In genomic region chr1:109423498-109423897, GRCh38 we compare ENCODE assay signal across 14 cellular contexts. TPM values are rescaled to one million over a fixed set of nuclear protein-coding genes. Genes with fewer than 3 reads are reported as not detected.
DNase-seq lines count a peak whose midpoint lies in the region; ATAC-seq and TF ChIP-seq lines count a peak whose summit lies in the region.
"Had no signal": no experiment of that assay in that cellular context is flagged by ENCODE, and none has a peak within 500 bp of the region (broad histone marks: within the 10 kb centered on the region; RNA-seq: fewer than 3 reads in every experiment).

No MANE protein-coding gene starts in this region.

- peaks cover 27% of the 10 kb centered on the region; the same call in 1 of the 2 replicates for H3K36me3 ChIP-seq in KMS-11 (ENCODE audit: insufficient read depth)

- POLR2A ChIA-PET in activated CD4-positive, alpha-beta T cell treated with anti-CD3 and anti-CD28 coated beads, Interleukin-2, amount 10 ng/mL, durations not matched to agents 7 days and 5 days (lab: Charles Lee), result interaction anchor here (0.6 kb wide), 1 partner anchor 190 kb away, joined by 3 read pairs; no protein-coding TSS in a partner anchor

- H3K79me2 ChIP-seq in KMS-11 (ENCODE audit: insufficient read depth, low read depth), result peaks cover 83% of the 10 kb centered on the region

- H3K9me3 Mint-ChIP-seq in activated CD4-positive, alpha-beta T cell treated with anti-CD3 and anti-CD28 coated beads, Interleukin-2, amount 10 ng/mL, durations not matched to agents 7 days and 5 days, result no peaks in the 10 kb centered on the region
- no peaks in the 10 kb centered on the region for H3K9me3 Mint-ChIP-seq in activated naive CD8-positive, alpha-beta T cell treated with anti-CD3 and anti-CD28 coated beads, Interleukin-2, amount 50 U/mL, for 24 hours
- no peaks in the 10 kb centered on the region for H3K9me3 Mint-ChIP-seq in progenitor cell of endocrine pancreas (ENCODE audit: low read depth)

- no peak overlapping the region for H3K27ac ChIP-seq in KMS-11
- H3K27ac ChIP-seq: tibial artery had no signal

- H3K27me3 Mint-ChIP-seq in activated CD4-positive, alpha-beta T cell treated with anti-CD3 and anti-CD28 coated beads, Interleukin-2, amount 10 ng/mL, durations not matched to agents 7 days and 5 days, result no peaks in the 10 kb centered on the region
- H3K27me3 Mint-ChIP-seq in activated naive CD8-positive, alpha-beta T cell treated with anti-CD3 and anti-CD28 coated beads, Interleukin-2, amount 50 U/mL, for 24 hours, result no peaks in the 10 kb centered on the region
- no peaks in the 10 kb centered on the region for H3K27me3 Mint-ChIP-seq in progenitor cell of endocrine pancreas

- peaks cover 41% of the 10 kb centered on the region for H3K36me3 Mint-ChIP-seq in activated CD4-positive, alpha-beta T cell treated with anti-CD3 and anti-CD28 coated beads, Interleukin-2, amount 10 ng/mL, durations not matched to agents 7 days and 5 days (ENCODE audit: low read depth)
- H3K36me3 Mint-ChIP-seq in activated naive CD8-positive, alpha-beta T cell treated with anti-CD3 and anti-CD28 coated beads, Interleukin-2, amount 50 U/mL, for 24 hours (ENCODE audit: low read depth), result peaks cover 46% of the 10 kb centered on the region
- peaks cover 7% of the 10 kb centered on the region for H3K36me3 Mint-ChIP-seq in progenitor cell of endocrine pancreas (ENCODE audit: insufficient read depth)

- DNase-seq in activated CD4-positive, alpha-beta T cell treated with anti-CD3 and anti-CD28 coated beads, Interleukin-2, amount 10 ng/mL, durations not matched to agents 7 days and 5 days, result no peak
- DNase-seq in activated CD4-positive, alpha-beta T cell treated with anti-CD3 and anti-CD28 coated beads, Interleukin-2, amount 50 U/mL, for 1 hour, result no peak
- no peak for DNase-seq in activated naive CD8-positive, alpha-beta T cell treated with anti-CD3 and anti-CD28 coated beads, Interleukin-2, amount 50 U/mL, for 24 hours
- DNase-seq in progenitor cell of endocrine pancreas (ENCODE audit: low spot score, unreplicated experiment), result no peak
- no peak for DNase-seq in dedifferentiated amniotic fluid mesenchymal stem cell (ENCODE audit: extremely low spot score)
- no peak for DNase-seq in stimulated activated CD4-positive, alpha-beta T cell treated with anti-CD3 and anti-CD28 coated beads, Interleukin-1b, Interleukin-23, amount 100 ng/mL, for 48 hours
- no peak for DNase-seq in retina
- DNase-seq: cerebellar nuclear complex; NCI-H2029; NCI-H774; SIG-M5; stimulated activated CD4-positive, alpha-beta T cell treated with anti-CD3 and anti-CD28 coated beads, Interleukin-12 subunit alpha, Interleukin-12 subunit beta, amount 100 ng/mL, for 4 hours; tibial artery had no signal

- H3K4me1 ChIP-seq in KMS-11 (ENCODE audit: low read depth, poor library complexity, severe bottlenecking), result peaks cover 33% of the 10 kb centered on the region

- no peak overlapping the region for H2AFZ ChIP-seq in KMS-11 (ENCODE audit: low read depth)

- no peak for ATAC-seq in activated naive CD8-positive, alpha-beta T cell treated with anti-CD3 and anti-CD28 coated beads, Interleukin-2, amount 50 U/mL, for 24 hours

- H3K9ac ChIP-seq in KMS-11, result no peak overlapping the region

- H4K20me1 ChIP-seq in KMS-11 (ENCODE audit: insufficient read depth), result peaks cover 29% of the 10 kb centered on the region

- peak overlapping the region; percentile 48 for H3K4me3 ChIP-seq in KMS-11 (IDR thresholded peaks at IDR 0.05; ENCODE audit: insufficient read depth, low read depth, low read length)
- H3K4me3 ChIP-seq: tibial artery had no signal

- H3K27ac Mint-ChIP-seq in activated CD4-positive, alpha-beta T cell treated with anti-CD3 and anti-CD28 coated beads, Interleukin-2, amount 10 ng/mL, durations not matched to agents 7 days and 5 days, result peak overlapping the region; percentile 97
- peak overlapping the region; percentile 95 for H3K27ac Mint-ChIP-seq in activated naive CD8-positive, alpha-beta T cell treated with anti-CD3 and anti-CD28 coated beads, Interleukin-2, amount 50 U/mL, for 24 hours
- peak overlapping the region; percentile 4 for H3K27ac Mint-ChIP-seq in progenitor cell of endocrine pancreas

- no peaks in the 10 kb centered on the region for H3K27me3 ChIP-seq in KMS-11 (ENCODE audit: insufficient read depth, low read depth)
- H3K27me3 ChIP-seq: tibial artery had no signal

- H3K4me2 ChIP-seq in KMS-11, result peak overlapping the region; percentile 64; the same call in 1 of the 2 replicates

- CTCF ChIA-PET in activated CD4-positive, alpha-beta T cell treated with anti-CD3 and anti-CD28 coated beads, Interleukin-2, amount 10 ng/mL, durations not matched to agents 7 days and 5 days (lab: Charles Lee), result no interaction called here

- H3K4me3 Mint-ChIP-seq in activated CD4-positive, alpha-beta T cell treated with anti-CD3 and anti-CD28 coated beads, Interleukin-2, amount 10 ng/mL, durations not matched to agents 7 days and 5 days, result peak overlapping the region; percentile 94
- peak overlapping the region; percentile 91 for H3K4me3 Mint-ChIP-seq in activated naive CD8-positive, alpha-beta T cell treated with anti-CD3 and anti-CD28 coated beads, Interleukin-2, amount 50 U/mL, for 24 hours
- no peak overlapping the region for H3K4me3 Mint-ChIP-seq in progenitor cell of endocrine pancreas (ENCODE audit: low read depth)

- TF ChIP-seq CTCF in KMS-11 (conservative IDR thresholded peaks at IDR 0.05; ENCODE audit: low read depth, low read length) (no peak), progenitor cell of endocrine pancreas (IDR thresholded peaks at IDR 0.05; ENCODE audit: unreplicated experiment) (no peak)

- H3K4me1 Mint-ChIP-seq in activated CD4-positive, alpha-beta T cell treated with anti-CD3 and anti-CD28 coated beads, Interleukin-2, amount 10 ng/mL, durations not matched to agents 7 days and 5 days, result peaks cover 41% of the 10 kb centered on the region
- peaks cover 45% of the 10 kb centered on the region for H3K4me1 Mint-ChIP-seq in activated naive CD8-positive, alpha-beta T cell treated with anti-CD3 and anti-CD28 coated beads, Interleukin-2, amount 50 U/mL, for 24 hours
- peaks cover 17% of the 10 kb centered on the region for H3K4me1 Mint-ChIP-seq in progenitor cell of endocrine pancreas (ENCODE audit: low read depth)

RNA-seq across cellular contexts. Expression of gene PSMA5, which starts 2.8 kb away (rescaled TPM):
- 100 to 1,000 TPM; 157 to 174 TPM for total RNA-seq in activated CD4-positive, alpha-beta T cell treated with anti-CD3 and anti-CD28 coated beads, Interleukin-2, amount 10 ng/mL, durations not matched to agents 7 days and 5 days
- 71.4 and 81.1 TPM in 2 replicates for total RNA-seq in progenitor cell of endocrine pancreas

RNA-seq across cellular contexts. Expression of gene SORT1, which starts 25.8 kb away (rescaled TPM):
- 1 to 10 TPM; 1.5 to 1.9 TPM for total RNA-seq in activated CD4-positive, alpha-beta T cell treated with anti-CD3 and anti-CD28 coated beads, Interleukin-2, amount 10 ng/mL, durations not matched to agents 7 days and 5 days
- total RNA-seq in progenitor cell of endocrine pancreas, result 110 and 116 TPM in 2 replicates

RNA-seq across cellular contexts. Expression of gene SYPL2, which starts 42.8 kb away (rescaled TPM):
- not detected for total RNA-seq in activated CD4-positive, alpha-beta T cell treated with anti-CD3 and anti-CD28 coated beads, Interleukin-2, amount 10 ng/mL, durations not matched to agents 7 days and 5 days
- 0.95 and 1.1 TPM in 2 replicates for total RNA-seq in progenitor cell of endocrine pancreas

Comparison
In these comparisons a context has a peak if more than half of its experiments do, and no peak if none do; other contexts are left out.
1. H3K27ac Mint-ChIP-seq: peak in every context shown above with its lines; median percentile 97 in activated CD4-positive, alpha-beta T cell treated with anti-CD3 and anti-CD28 coated beads, Interleukin-2, amount 10 ng/mL, durations not matched to agents 7 days and 5 days; 95 in activated naive CD8-positive, alpha-beta T cell treated with anti-CD3 and anti-CD28 coated beads, Interleukin-2, amount 50 U/mL, for 24 hours; 4 in progenitor cell of endocrine pancreas.
2. RNA of gene SORT1, which starts 25.8 kb away (total RNA-seq): 110 to 116 TPM in progenitor cell of endocrine pancreas; 1.5 to 1.9 TPM in activated CD4-positive, alpha-beta T cell treated with anti-CD3 and anti-CD28 coated beads, Interleukin-2, amount 10 ng/mL, durations not matched to agents 7 days and 5 days; every median in the first group is over 10 times any median in the second.